In the genomic region with DNA sequence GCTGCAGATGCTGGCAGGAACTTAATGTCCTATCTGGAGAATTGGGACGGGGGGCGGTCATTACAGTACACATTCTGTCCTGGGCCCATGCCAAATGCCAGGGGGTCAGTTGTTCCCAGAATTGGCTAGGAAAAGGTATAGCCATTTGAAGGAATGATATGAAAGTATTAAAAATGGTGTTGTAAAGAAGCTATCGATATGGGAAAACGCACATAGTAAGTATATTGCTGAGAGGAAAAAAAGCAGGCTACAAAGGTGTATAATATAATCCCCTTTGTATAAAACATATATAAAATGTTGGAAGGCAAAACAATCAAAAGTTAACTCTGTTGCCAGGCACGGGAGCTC, we compare ENCODE assay signal across 8 cellular contexts. TPM values are rescaled to one million over a fixed set of nuclear protein-coding genes. Genes with fewer than 3 reads are reported as not detected.
DNase-seq lines count a peak whose midpoint lies in the region; ATAC-seq and TF ChIP-seq lines count a peak whose summit lies in the region.

No MANE protein-coding gene starts in this region.

- H3K79me2 ChIP-seq in KMS-11 (ENCODE audit: insufficient read depth, low read depth) = no peaks in the 10 kb centered on the region

- H3K27me3 Mint-ChIP-seq in dendritic cell treated with granulocyte-macrophage colony-stimulating factor and Interleukin-4, amounts not matched to agents 40 ng/mL and 50 ng/mL, for 4 days = peaks cover 2% of the 10 kb centered on the region
- no peaks in the 10 kb centered on the region for H3K27me3 Mint-ChIP-seq in natural killer cell treated with Interleukin-12 subunit alpha and Interleukin-12 subunit beta and Interleukin-15 and Interleukin-18, amount 100 ng/mL, for 72 hours

- peak overlapping the region; percentile 85 for H3K4me3 Mint-ChIP-seq in dendritic cell treated with granulocyte-macrophage colony-stimulating factor and Interleukin-4, amounts not matched to agents 40 ng/mL and 50 ng/mL, for 4 days
- peak overlapping the region; percentile 88 for H3K4me3 Mint-ChIP-seq in natural killer cell treated with Interleukin-12 subunit alpha and Interleukin-12 subunit beta and Interleukin-15 and Interleukin-18, amount 100 ng/mL, for 72 hours

- intact Hi-C loops in dendritic cell treated with granulocyte-macrophage colony-stimulating factor and Interleukin-4, amounts not matched to agents 40 ng/mL and 50 ng/mL, for 4 days (cut with micrococcal nuclease) = no loop called here

- ATAC-seq in natural killer cell treated with Interleukin-12 subunit alpha and Interleukin-12 subunit beta and Interleukin-15 and Interleukin-18, amount 100 ng/mL, for 72 hours = no peak

- H3K36me3 ChIP-seq in KMS-11 (ENCODE audit: insufficient read depth) = no peaks in the 10 kb centered on the region

- peak overlapping the region; percentile 56 for H3K27ac Mint-ChIP-seq in dendritic cell treated with granulocyte-macrophage colony-stimulating factor and Interleukin-4, amounts not matched to agents 40 ng/mL and 50 ng/mL, for 4 days
- H3K27ac Mint-ChIP-seq in natural killer cell treated with Interleukin-12 subunit alpha and Interleukin-12 subunit beta and Interleukin-15 and Interleukin-18, amount 100 ng/mL, for 72 hours = peak overlapping the region; percentile 33 to 80

- no peaks in the 10 kb centered on the region for H4K20me1 ChIP-seq in KMS-11 (ENCODE audit: insufficient read depth)

- DNase-seq in AG10803 (ENCODE audit: low read depth) (no peak), NCI-H2107 treated with DMSO at 0.1 percent for 48 hours (lab: John Stamatoyannopoulos, UW; ENCODE audit: unreplicated experiment) (no peak), MV-4-11 (lab: John Stamatoyannopoulos, UW) (no peak), activated gamma-delta T cell (lab: John Stamatoyannopoulos, UW) (no peak), activated gamma-delta T cell treated with Interleukin-2 at 50 U/mL for 16 hours (no peak)
- no peak for DNase-seq in natural killer cell treated with Interleukin-12 subunit alpha and Interleukin-12 subunit beta and Interleukin-15 and Interleukin-18, amount 100 ng/mL, for 72 hours (ENCODE audit: low spot score)

- peak overlapping the region; percentile 60; the same call in 1 of the 2 replicates for H3K4me2 ChIP-seq in KMS-11

- peak overlapping the region; percentile 39; the same call in 1 of the 2 replicates for H2AFZ ChIP-seq in KMS-11 (ENCODE audit: low read depth)

- peaks cover 40% of the 10 kb centered on the region for H3K4me1 Mint-ChIP-seq in dendritic cell treated with granulocyte-macrophage colony-stimulating factor and Interleukin-4, amounts not matched to agents 40 ng/mL and 50 ng/mL, for 4 days (ENCODE audit: low read depth)
- peaks cover 39 to 43% of the 10 kb centered on the region in 2 donors for H3K4me1 Mint-ChIP-seq in natural killer cell treated with Interleukin-12 subunit alpha and Interleukin-12 subunit beta and Interleukin-15 and Interleukin-18, amount 100 ng/mL, for 72 hours (ENCODE audit: low read depth in 2 of 2)

- H3K4me3 ChIP-seq in AG10803 (ENCODE audit: low read length) (peak overlapping the region; percentile 74), KMS-11 (IDR thresholded peaks at IDR 0.05; ENCODE audit: insufficient read depth, low read depth, low read length) (no peak overlapping the region)

- peaks cover 14% of the 10 kb centered on the region for H3K4me1 ChIP-seq in KMS-11 (ENCODE audit: low read depth, poor library complexity, severe bottlenecking)

- H3K27me3 ChIP-seq in KMS-11 (ENCODE audit: insufficient read depth, low read depth) = no peaks in the 10 kb centered on the region

- TF ChIP-seq CTCF in AG10803 (conservative IDR thresholded peaks at IDR 0.05; ENCODE audit: low read length) (no peak), KMS-11 (conservative IDR thresholded peaks at IDR 0.05; ENCODE audit: low read depth, low read length) (no peak)

- H3K27ac ChIP-seq in KMS-11 = no peak overlapping the region

- no peaks in the 10 kb centered on the region for H3K9me3 Mint-ChIP-seq in dendritic cell treated with granulocyte-macrophage colony-stimulating factor and Interleukin-4, amounts not matched to agents 40 ng/mL and 50 ng/mL, for 4 days
- no peaks in the 10 kb centered on the region for H3K9me3 Mint-ChIP-seq in natural killer cell treated with Interleukin-12 subunit alpha and Interleukin-12 subunit beta and Interleukin-15 and Interleukin-18, amount 100 ng/mL, for 72 hours

- peaks cover 17% of the 10 kb centered on the region for H3K36me3 Mint-ChIP-seq in dendritic cell treated with granulocyte-macrophage colony-stimulating factor and Interleukin-4, amounts not matched to agents 40 ng/mL and 50 ng/mL, for 4 days (ENCODE audit: low read depth)
- no peaks in the 10 kb centered on the region for H3K36me3 Mint-ChIP-seq in natural killer cell treated with Interleukin-12 subunit alpha and Interleukin-12 subunit beta and Interleukin-15 and Interleukin-18, amount 100 ng/mL, for 72 hours

- H3K9ac ChIP-seq in KMS-11 = peak overlapping the region; percentile 51; the same call in 1 of the 2 replicates

RNA-seq across cellular contexts. Expression of gene ARHGEF39, which starts 0.5 kb away (rescaled TPM):
- total RNA-seq in natural killer cell treated with Interleukin-12 subunit alpha and Interleukin-12 subunit beta and Interleukin-15 and Interleukin-18, amount 100 ng/mL, for 72 hours = 10 to 100 TPM in 1 of 2 donors, 1 to 10 TPM in 1; 4.6 to 14.2 TPM

RNA-seq across cellular contexts. Expression of gene CCDC107, which starts 7.4 kb away (rescaled TPM):
- total RNA-seq in natural killer cell treated with Interleukin-12 subunit alpha and Interleukin-12 subunit beta and Interleukin-15 and Interleukin-18, amount 100 ng/mL, for 72 hours = 10 to 100 TPM; 12.0 to 21.5 TPM

RNA-seq across cellular contexts. Expression of gene RMRP, which starts 7.6 kb away (rescaled TPM):
- total RNA-seq in natural killer cell treated with Interleukin-12 subunit alpha and Interleukin-12 subunit beta and Interleukin-15 and Interleukin-18, amount 100 ng/mL, for 72 hours = 1,000 to 10,000 TPM; 3,856 to 4,437 TPM

RNA-seq across cellular contexts. Expression of gene CA9, which starts 8.3 kb away (rescaled TPM):
- not detected for total RNA-seq in natural killer cell treated with Interleukin-12 subunit alpha and Interleukin-12 subunit beta and Interleukin-15 and Interleukin-18, amount 100 ng/mL, for 72 hours

RNA-seq across cellular contexts. Expression of gene SIT1, which starts 14.7 kb away (rescaled TPM):
- total RNA-seq in natural killer cell treated with Interleukin-12 subunit alpha and Interleukin-12 subunit beta and Interleukin-15 and Interleukin-18, amount 100 ng/mL, for 72 hours = 1 to 10 TPM; 3.5 to 7.1 TPM
